8 cellular contexts compared by ENCODE assay signal in genomic region chr22:29306830-29307657, GRCh38. TPM values are rescaled to one million over a fixed set of nuclear protein-coding genes. Genes with fewer than 3 reads are reported as not detected.
A peak's percentile ranks its signal among the peaks of the same experiment; 100 is the strongest.
DNase-seq lines count a peak whose midpoint lies in the region; ATAC-seq and TF ChIP-seq lines count a peak whose summit lies in the region.

No MANE protein-coding gene starts in this region.

- H3K36me3 ChIP-seq in urinary bladder (ENCODE audit: insufficient read depth) = no peaks in the 10 kb centered on the region

- WGBS in urinary bladder = 3% methylated on average over 86 of the region's 86 CpGs

- H3K4me3 ChIP-seq in fibroblast of pulmonary artery (replicated peaks; ENCODE audit: low read depth, low read length) (peak overlapping the region; percentile 75), urinary bladder (ENCODE audit: low read depth, low read length) (peak overlapping the region; percentile 90)

- peak; percentile 6 for TF ChIP-seq CTCF in 22Rv1 (IDR thresholded peaks at IDR 0.05)
- TF ChIP-seq CTCF in fibroblast of pulmonary artery (IDR thresholded peaks at IDR 0.05; ENCODE audit: low read length, missing control alignments) = no peak

- no peaks in the 10 kb centered on the region for H3K4me1 ChIP-seq in urinary bladder (ENCODE audit: insufficient read depth)

- H3K27ac ChIP-seq in 22Rv1 = peak overlapping the region; percentile 86
- H3K27ac ChIP-seq in urinary bladder (ENCODE audit: low read depth) = peak overlapping the region; percentile 18

- DNase-seq in GM03348 (ENCODE audit: low spot score) = peak; percentile 95
- peak; percentile 69 for DNase-seq in NCI-H2171 treated with DMSO at 0.1 percent for 48 hours (lab: John Stamatoyannopoulos, UW)
- DNase-seq in activated CD8-positive, alpha-beta memory T cell treated with anti-CD3 and anti-CD28 coated beads, Interleukin-2, amount 50 U/mL, for 48 hours = peak; percentile 67
- peak; percentile 73 for DNase-seq in fibroblast of pulmonary artery (ENCODE audit: low read depth)
- peak; percentile 84 for DNase-seq in myocyte (ENCODE audit: low read depth)

- ATAC-seq in HG02884 (IDR thresholded peaks at IDR 0.05; ENCODE audit: unreplicated experiment) = no peak

RNA-seq across cellular contexts. Expression of gene GAS2L1, which starts 0.6 kb away (rescaled TPM):
- 20.4 and 34.9 TPM in 2 replicates for total RNA-seq in myocyte
- polyA plus RNA-seq in myocyte (2012) = 29.4 TPM
- 4.8 TPM for total RNA-seq in urinary bladder
- polyA plus RNA-seq in urinary bladder = 33.7 TPM

RNA-seq across cellular contexts. Expression of gene RASL10A, which starts 8.5 kb away (rescaled TPM):
- total RNA-seq in myocyte (2.5 and 9.5 TPM in 2 replicates), urinary bladder (0.58 TPM)
- polyA plus RNA-seq in myocyte (2012) = 1.00 TPM
- 2.0 TPM for polyA plus RNA-seq in urinary bladder

RNA-seq across cellular contexts. Expression of gene EWSR1, which starts 39.0 kb away (rescaled TPM):
- total RNA-seq in myocyte = 232 and 242 TPM in 2 replicates
- 185 TPM for polyA plus RNA-seq in myocyte (2012)
- total RNA-seq in urinary bladder = 98.6 TPM
- polyA plus RNA-seq in urinary bladder = 143 TPM

RNA-seq across cellular contexts. Expression of gene RHBDD3, which starts 39.3 kb away (rescaled TPM):
- total RNA-seq in myocyte (47.7 and 48.4 TPM in 2 replicates), urinary bladder (11.7 TPM)
- polyA plus RNA-seq in myocyte (2012) = 37.0 TPM
- polyA plus RNA-seq in urinary bladder = 26.9 TPM
